Comparison of ENCODE assay signal across 12 cellular contexts in the genomic region with DNA sequence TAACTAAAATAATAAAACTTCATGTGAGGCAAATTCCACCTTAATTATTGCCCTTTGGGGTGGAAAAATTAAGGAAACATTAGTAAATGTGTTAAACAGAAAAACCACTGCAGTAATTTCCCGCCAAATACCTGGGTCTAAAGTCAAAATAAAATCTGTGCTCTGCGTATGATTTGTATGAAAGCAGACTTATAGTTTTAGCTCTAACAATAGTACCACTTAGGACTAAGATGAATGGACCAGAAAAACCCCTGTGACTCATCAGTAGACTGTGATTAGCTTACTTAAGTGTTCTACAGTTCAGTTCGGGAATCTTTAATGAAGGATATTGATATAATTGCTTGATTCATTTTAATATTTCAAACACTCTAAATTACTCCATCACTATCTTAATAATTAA. TPM values are rescaled to one million over a fixed set of nuclear protein-coding genes. Genes with fewer than 3 reads are reported as not detected.
DNase-seq lines count a peak whose midpoint lies in the region; ATAC-seq and TF ChIP-seq lines count a peak whose summit lies in the region.
"Had no signal": no experiment of that assay in that cellular context is flagged by ENCODE, and none has a peak within 500 bp of the region (broad histone marks: within the 10 kb centered on the region; RNA-seq: fewer than 3 reads in every experiment).

No MANE protein-coding gene starts in this region.

- no peaks in the 10 kb centered on the region for H3K36me3 Mint-ChIP-seq in activated T-cell treated with anti-CD3 and anti-CD28 coated beads, Interleukin-2, amount 50 U/mL, for 4 hours (ENCODE audit: insufficient read depth)
- H3K36me3 Mint-ChIP-seq in neural progenitor cell, result no peaks in the 10 kb centered on the region
- peaks cover 8% of the 10 kb centered on the region for H3K36me3 Mint-ChIP-seq in T-helper 2 cell treated with Interferon-gamma antibody and Interleukin-4, amounts not matched to agents 5 μg/mL and 100 μg/mL, for 36 hours (ENCODE audit: low read depth)

- H3K27me3 ChIP-seq in neural progenitor cell, result no peaks in the 10 kb centered on the region

- H3K9me3 ChIP-seq in neural progenitor cell (ENCODE audit: low read depth), result no peaks in the 10 kb centered on the region

- no peaks in the 10 kb centered on the region for H3K27me3 Mint-ChIP-seq in activated T-cell treated with anti-CD3 and anti-CD28 coated beads, Interleukin-2, amount 50 U/mL, for 4 hours (ENCODE audit: low read depth)
- no peaks in the 10 kb centered on the region for H3K27me3 Mint-ChIP-seq in neural progenitor cell (ENCODE audit: insufficient read depth, low read depth)
- H3K27me3 Mint-ChIP-seq in T-helper 2 cell treated with Interferon-gamma antibody and Interleukin-4, amounts not matched to agents 5 μg/mL and 100 μg/mL, for 36 hours (ENCODE audit: low read depth), result peaks cover 5% of the 10 kb centered on the region

- H3K4me2 ChIP-seq in neural progenitor cell, result no peak overlapping the region

- H3K27ac ChIP-seq in neural progenitor cell, result no peak overlapping the region

- H3K4me1 ChIP-seq in neural progenitor cell, result peaks cover 3% of the 10 kb centered on the region

- H3K36me3 ChIP-seq in neural progenitor cell, result no peaks in the 10 kb centered on the region

- H3K27ac Mint-ChIP-seq in neural progenitor cell, result no peak overlapping the region
- no peak overlapping the region for H3K27ac Mint-ChIP-seq in T-helper 2 cell treated with Interferon-gamma antibody and Interleukin-4, amounts not matched to agents 5 μg/mL and 100 μg/mL, for 36 hours

- TF ChIP-seq CTCF in epithelial cell of esophagus (IDR thresholded peaks at IDR 0.05; ENCODE audit: insufficient read depth, low read depth, low read length, missing control alignments) (no peak), neural progenitor cell (IDR thresholded peaks at IDR 0.05) (no peak)

- H2AFZ ChIP-seq in neural progenitor cell (replicated peaks), result no peak overlapping the region

- H3K4me3 ChIP-seq in epithelial cell of esophagus (ENCODE audit: low read length) (no peak overlapping the region), neural progenitor cell (no peak overlapping the region)

- no peaks in the 10 kb centered on the region for H3K9me3 Mint-ChIP-seq in activated T-cell treated with anti-CD3 and anti-CD28 coated beads, Interleukin-2, amount 50 U/mL, for 4 hours
- no peaks in the 10 kb centered on the region for H3K9me3 Mint-ChIP-seq in neural progenitor cell
- H3K9me3 Mint-ChIP-seq in T-helper 2 cell treated with Interferon-gamma antibody and Interleukin-4, amounts not matched to agents 5 μg/mL and 100 μg/mL, for 36 hours, result no peaks in the 10 kb centered on the region

- no peak for DNase-seq in activated T-cell treated with anti-CD3 and anti-CD28 coated beads, Interleukin-2, amount 50 U/mL, for 4 hours
- no peak for DNase-seq in activated T-cell treated with anti-CD3 and anti-CD28 coated beads, Interleukin-2, amount 50 U/mL, for 1 hour
- DNase-seq in LHCN-M2 (ENCODE audit: low read depth), result peak; percentile 63
- peak; percentile 77 for DNase-seq in epithelial cell of esophagus (ENCODE audit: low read depth)
- no peak for DNase-seq in stimulated activated naive CD8-positive, alpha-beta T cell treated with anti-CD3 and anti-CD28 coated beads, Interleukin-15, Interleukin-2, amounts not matched to agents 100 U/mL and 50 U/mL, for 24 hours
- no peak for DNase-seq in neural progenitor cell (ENCODE audit: low spot score)
- DNase-seq in NCI-H748 treated with DMSO at 0.1 percent for 48 hours (lab: John Stamatoyannopoulos, UW), result no peak
- no peak for DNase-seq in T-helper 2 cell treated with Interferon-gamma antibody and Interleukin-4, amounts not matched to agents 5 μg/mL and 100 μg/mL, for 36 hours (ENCODE audit: low spot score)
- DNase-seq: effector CD8-positive, alpha-beta T cell; GOT3; left cardiac atrium had no signal

- no peak overlapping the region for H3K9ac ChIP-seq in neural progenitor cell

- peak; percentile 47 to 51 for ATAC-seq in activated T-cell treated with anti-CD3 and anti-CD28 coated beads, Interleukin-2, amount 50 U/mL, for 4 hours
- ATAC-seq in stimulated activated naive CD8-positive, alpha-beta T cell treated with anti-CD3 and anti-CD28 coated beads, Interleukin-15, Interleukin-2, amounts not matched to agents 100 U/mL and 50 U/mL, for 24 hours, result peak; percentile 62

- no peak overlapping the region for H3K4me3 Mint-ChIP-seq in activated T-cell treated with anti-CD3 and anti-CD28 coated beads, Interleukin-2, amount 50 U/mL, for 4 hours
- H3K4me3 Mint-ChIP-seq in neural progenitor cell, result no peak overlapping the region
- H3K4me3 Mint-ChIP-seq in T-helper 2 cell treated with Interferon-gamma antibody and Interleukin-4, amounts not matched to agents 5 μg/mL and 100 μg/mL, for 36 hours, result no peak overlapping the region

- H3F3A ChIP-seq in neural progenitor cell (ENCODE audit: low read depth), result no peaks in the 10 kb centered on the region

- H4K20me1 ChIP-seq in neural progenitor cell (ENCODE audit: low read depth), result no peaks in the 10 kb centered on the region

- no peaks in the 10 kb centered on the region for H3K79me2 ChIP-seq in neural progenitor cell (ENCODE audit: low read depth)

- peaks cover 85% of the 10 kb centered on the region for H3K4me1 Mint-ChIP-seq in activated T-cell treated with anti-CD3 and anti-CD28 coated beads, Interleukin-2, amount 50 U/mL, for 4 hours (ENCODE audit: low read depth)
- peaks cover 8% of the 10 kb centered on the region for H3K4me1 Mint-ChIP-seq in neural progenitor cell
- peaks cover 51% of the 10 kb centered on the region for H3K4me1 Mint-ChIP-seq in T-helper 2 cell treated with Interferon-gamma antibody and Interleukin-4, amounts not matched to agents 5 μg/mL and 100 μg/mL, for 36 hours (ENCODE audit: low read depth)

RNA-seq across cellular contexts. Expression of gene C1orf105, which starts 23.3 kb away (rescaled TPM):
- total RNA-seq in activated T-cell treated with anti-CD3 and anti-CD28 coated beads, Interleukin-2, amount 50 U/mL, for 4 hours, result not detected
- 0.19 and 0.46 TPM in 2 replicates for total RNA-seq in LHCN-M2 (2014; rRNA removed)
- not detected for polyA plus RNA-seq in LHCN-M2 (2012)
- 0.34 TPM in 1 of 2 replicates, not detected in the other for total RNA-seq in neural progenitor cell (ENCODE audit: low replicate concordance)
- polyA plus RNA-seq: AG04450 had no signal

RNA-seq across cellular contexts. Expression of gene PIGC, which starts 46.6 kb away (rescaled TPM):
- 10 to 100 TPM; 16.8 to 19.1 (median 17.8) TPM for total RNA-seq in activated T-cell treated with anti-CD3 and anti-CD28 coated beads, Interleukin-2, amount 50 U/mL, for 4 hours
- 16.5 and 25.0 TPM in 2 replicates for total RNA-seq in LHCN-M2 (2014; rRNA removed)
- polyA plus RNA-seq in LHCN-M2 (2012), result 15.5 TPM
- total RNA-seq in neural progenitor cell (ENCODE audit: low replicate concordance), result 35.4 and 39.4 TPM in 2 replicates

Comparison
In these comparisons a context has a peak if more than half of its experiments do, and no peak if none do; other contexts are left out.
1. DNase-seq: peak in LHCN-M2 (single experiment) and epithelial cell of esophagus (single experiment); none in activated T-cell treated with anti-CD3 and anti-CD28 coated beads, Interleukin-2, amount 50 U/mL, for 4 hours (single experiment), activated T-cell treated with anti-CD3 and anti-CD28 coated beads, Interleukin-2, amount 50 U/mL, for 1 hour (single experiment), stimulated activated naive CD8-positive, alpha-beta T cell treated with anti-CD3 and anti-CD28 coated beads, Interleukin-15, Interleukin-2, amounts not matched to agents 100 U/mL and 50 U/mL, for 24 hours (single experiment), neural progenitor cell (single experiment), NCI-H748 treated with DMSO at 0.1 percent for 48 hours (single experiment) and T-helper 2 cell treated with Interferon-gamma antibody and Interleukin-4, amounts not matched to agents 5 μg/mL and 100 μg/mL, for 36 hours (single experiment).